Comparison of ENCODE assay signal across 1 cellular context in the genomic region with DNA sequence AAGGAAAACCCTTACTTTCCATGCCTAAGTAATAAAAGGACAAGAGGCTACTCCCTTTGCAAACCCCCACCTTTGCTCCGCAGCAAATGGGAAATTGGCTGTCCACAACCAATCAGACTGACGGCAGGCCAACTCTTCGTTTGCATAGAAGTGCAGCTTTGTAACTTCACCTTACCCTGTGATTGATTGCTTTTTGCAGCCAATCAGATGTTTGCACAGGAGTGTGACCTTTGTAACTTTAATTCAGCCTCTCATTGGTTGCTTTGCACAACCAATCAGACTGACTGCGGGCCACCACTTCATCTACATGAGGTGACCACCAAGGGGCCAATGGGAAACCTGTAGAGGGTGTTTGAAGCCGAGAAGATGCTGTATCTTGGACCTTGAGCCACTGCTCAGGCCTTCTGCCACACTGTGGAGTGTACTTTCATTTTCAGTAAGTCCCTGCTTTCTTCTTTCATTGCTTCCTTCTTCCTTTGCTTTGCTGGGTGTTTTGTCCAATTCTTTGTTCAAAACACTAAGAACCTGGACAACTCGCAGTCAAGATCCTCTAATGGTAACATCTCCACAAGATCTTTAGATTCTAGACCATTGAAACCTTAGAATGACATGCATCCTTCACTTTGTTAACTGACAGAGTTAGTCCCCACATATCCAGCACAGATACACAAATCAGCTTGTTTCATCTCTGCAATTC.
TF ChIP-seq lines count a peak whose summit lies in the region.

No MANE protein-coding gene starts in this region.

TF ChIP-seq in HepG2, 621 proteins besides CTCF, POLR2A, EP300 and RAD21 (continued from another document and continues in another):
- TF ChIP-seq ZNF83 (CRISPR knock-in tag; IDR thresholded peaks at IDR 0.05; ENCODE audit: borderline replicate concordance) (no peak), KMT2B (CRISPR knock-in tag; IDR thresholded peaks at IDR 0.05) (peak; percentile 41; the same call in 1 of the 2 replicates), MTERF4 (CRISPR knock-in tag; IDR thresholded peaks at IDR 0.05) (no peak), ELF3 (CRISPR knock-in tag; IDR thresholded peaks at IDR 0.05) (peak; percentile 65), EEA1 (CRISPR knock-in tag; IDR thresholded peaks at IDR 0.05; ENCODE audit: borderline replicate concordance) (no peak), ZSCAN29 (CRISPR knock-in tag; conservative IDR thresholded peaks at IDR 0.05) (no peak), ZNF282 (IDR thresholded peaks at IDR 0.05; ENCODE audit: partially characterized antibody) (no peak), TFE3 (CRISPR knock-in tag; IDR thresholded peaks at IDR 0.05) (no peak), RFX5 (IDR thresholded peaks at IDR 0.05; ENCODE audit: low read depth, low read length) (peak; percentile 47; the same call in 1 of the 2 replicates), CCAR2 (optimal IDR thresholded peaks at IDR 0.05; ENCODE audit: low read depth, low read length) (no peak), MXI1 (IDR thresholded peaks at IDR 0.05; ENCODE audit: borderline replicate concordance, low read depth, low read length) (peak; percentile 47; the same call in 1 of the 3 replicates), ZNF331 (CRISPR knock-in tag; IDR thresholded peaks at IDR 0.05) (no peak), SALL1 (CRISPR knock-in tag; IDR thresholded peaks at IDR 0.05) (peak; percentile 83), NKX3-1 (CRISPR knock-in tag; IDR thresholded peaks at IDR 0.05) (0 out of 2 replicates have a peak, but pooled peaks have one; percentile 53), NFKBIZ (CRISPR knock-in tag; IDR thresholded peaks at IDR 0.05) (no peak), SRF (IDR thresholded peaks at IDR 0.05; ENCODE audit: low read depth, low read length) (no peak), ZNF556 (CRISPR knock-in tag; IDR thresholded peaks at IDR 0.05; ENCODE audit: borderline replicate concordance) (peak; percentile 49; the same call in 1 of the 2 replicates), RARA (CRISPR knock-in tag; IDR thresholded peaks at IDR 0.05) (no peak; the same call in none of the 2 replicates), GLI4 (CRISPR knock-in tag; IDR thresholded peaks at IDR 0.05; ENCODE audit: borderline replicate concordance) (no peak; the same call in 1 of the 2 replicates), ELF1 (CRISPR knock-in tag; IDR thresholded peaks at IDR 0.05) (0 out of 2 replicates have a peak, but pooled peaks have one; percentile 34), ZNF75D (CRISPR knock-in tag; IDR thresholded peaks at IDR 0.05; ENCODE audit: borderline replicate concordance) (no peak), MAFK (conservative IDR thresholded peaks at IDR 0.05 in 1 of 2, IDR thresholded peaks at IDR 0.05 in 1 of 2; ENCODE audit: low read length in 2 of 2) (no peak), MEIS2 (CRISPR knock-in tag; IDR thresholded peaks at IDR 0.05) (peak; percentile 87), KDM6A (CRISPR knock-in tag; IDR thresholded peaks at IDR 0.05; ENCODE audit: low read depth) (peak; percentile 54; the same call in 1 of the 2 replicates), NFYB (CRISPR knock-in tag; IDR thresholded peaks at IDR 0.05) (peak; percentile 89), PHF21A (CRISPR knock-in tag; IDR thresholded peaks at IDR 0.05) (peak; percentile 67; the same call in 1 of the 2 replicates), EHMT2 (IDR thresholded peaks at IDR 0.05; ENCODE audit: borderline replicate concordance, low read depth, low read length) (peak; percentile 75; the same call in 1 of the 2 replicates), POGZ (CRISPR knock-in tag; IDR thresholded peaks at IDR 0.05) (peak; percentile 95), ZBTB42 (CRISPR knock-in tag; IDR thresholded peaks at IDR 0.05) (no peak), ZNF263 (CRISPR knock-in tag; IDR thresholded peaks at IDR 0.05) (no peak), IRF9 (CRISPR knock-in tag; IDR thresholded peaks at IDR 0.05; ENCODE audit: borderline replicate concordance) (no peak), NFE2L1 (CRISPR knock-in tag; IDR thresholded peaks at IDR 0.05; ENCODE audit: borderline replicate concordance) (no peak), MTA1 (CRISPR knock-in tag; IDR thresholded peaks at IDR 0.05; ENCODE audit: borderline replicate concordance) (no peak), RBM39 (IDR thresholded peaks at IDR 0.05; ENCODE audit: low read depth, low read length, poor library complexity, severe bottlenecking) (no peak), ZFP90 (CRISPR knock-in tag; IDR thresholded peaks at IDR 0.05; ENCODE audit: borderline replicate concordance) (no peak), PCBP1 (IDR thresholded peaks at IDR 0.05; ENCODE audit: borderline replicate concordance, low read depth, low read length) (no peak), GABPB1 (CRISPR knock-in tag; IDR thresholded peaks at IDR 0.05) (no peak), ZFP82 (CRISPR knock-in tag; IDR thresholded peaks at IDR 0.05; ENCODE audit: borderline replicate concordance) (no peak), ZNF30 (CRISPR knock-in tag; IDR thresholded peaks at IDR 0.05) (no peak), ESRRA (CRISPR knock-in tag; IDR thresholded peaks at IDR 0.05; ENCODE audit: low read depth) (no peak), SAFB2 (CRISPR knock-in tag; IDR thresholded peaks at IDR 0.05; ENCODE audit: borderline replicate concordance, low read depth) (no peak), SAP130 (CRISPR knock-in tag; IDR thresholded peaks at IDR 0.05; ENCODE audit: low read depth) (peak; percentile 89), ZNF746 (CRISPR knock-in tag; IDR thresholded peaks at IDR 0.05) (no peak), HOXA5 (CRISPR knock-in tag; IDR thresholded peaks at IDR 0.05) (peak; percentile 100), ZNF20 (CRISPR knock-in tag; IDR thresholded peaks at IDR 0.05) (peak; percentile 100), RCOR2 (CRISPR knock-in tag; IDR thresholded peaks at IDR 0.05) (0 out of 2 replicates have a peak, but pooled peaks have one; percentile 32), SATB2 (CRISPR knock-in tag; IDR thresholded peaks at IDR 0.05) (no peak), ARID2 (CRISPR knock-in tag; IDR thresholded peaks at IDR 0.05; ENCODE audit: borderline replicate concordance) (peak; percentile 7; the same call in 1 of the 2 replicates), MYNN (CRISPR knock-in tag; IDR thresholded peaks at IDR 0.05; ENCODE audit: low read depth) (no peak), THAP7 (CRISPR knock-in tag; IDR thresholded peaks at IDR 0.05) (no peak), RBFOX2 (IDR thresholded peaks at IDR 0.05; ENCODE audit: low read depth, low read length) (peak; percentile 55; the same call in 1 of the 2 replicates), YY1 (IDR thresholded peaks at IDR 0.05; ENCODE audit: insufficient read depth, insufficient replicate concordance, low read depth, low read length) (no peak), FIP1L1 (IDR thresholded peaks at IDR 0.05; ENCODE audit: borderline replicate concordance, insufficient read depth, low read depth, low read length) (no peak), ZIK1 (CRISPR knock-in tag; IDR thresholded peaks at IDR 0.05; ENCODE audit: borderline replicate concordance, low read depth) (no peak), ZNF430 (CRISPR knock-in tag; IDR thresholded peaks at IDR 0.05) (no peak), SYNCRIP (IDR thresholded peaks at IDR 0.05; ENCODE audit: insufficient read depth, low read depth, low read length) (no peak), ZBTB1 (CRISPR knock-in tag; IDR thresholded peaks at IDR 0.05; ENCODE audit: borderline replicate concordance) (no peak), ZNF704 (CRISPR knock-in tag; IDR thresholded peaks at IDR 0.05; ENCODE audit: borderline replicate concordance) (no peak), HCFC1 (IDR thresholded peaks at IDR 0.05; ENCODE audit: low read depth, low read length) (no peak), SMC3 (IDR thresholded peaks at IDR 0.05; ENCODE audit: low read length) (peak; percentile 11; the same call in 1 of the 2 replicates), ZNF678 (CRISPR knock-in tag; IDR thresholded peaks at IDR 0.05) (no peak), HNRNPUL1 (IDR thresholded peaks at IDR 0.05; ENCODE audit: low read depth, low read length) (no peak), MED13 (CRISPR knock-in tag; IDR thresholded peaks at IDR 0.05) (no peak), ZNF768 (CRISPR knock-in tag; IDR thresholded peaks at IDR 0.05) (no peak), CHD4 (IDR thresholded peaks at IDR 0.05; ENCODE audit: borderline replicate concordance, low read length) (no peak), MYC (CRISPR knock-in tag; IDR thresholded peaks at IDR 0.05; ENCODE audit: borderline replicate concordance) (peak; percentile 41; the same call in 1 of the 2 replicates), TEAD2 (CRISPR knock-in tag; IDR thresholded peaks at IDR 0.05) (no peak), CREB1 (IDR thresholded peaks at IDR 0.05) (peak; percentile 68), CREB1 (CRISPR knock-in tag; IDR thresholded peaks at IDR 0.05) (peak; percentile 89), CBX5 (CRISPR knock-in tag; IDR thresholded peaks at IDR 0.05; ENCODE audit: borderline replicate concordance) (peak; percentile 7; the same call in 1 of the 2 replicates)
- TF ChIP-seq, protein P1, sequence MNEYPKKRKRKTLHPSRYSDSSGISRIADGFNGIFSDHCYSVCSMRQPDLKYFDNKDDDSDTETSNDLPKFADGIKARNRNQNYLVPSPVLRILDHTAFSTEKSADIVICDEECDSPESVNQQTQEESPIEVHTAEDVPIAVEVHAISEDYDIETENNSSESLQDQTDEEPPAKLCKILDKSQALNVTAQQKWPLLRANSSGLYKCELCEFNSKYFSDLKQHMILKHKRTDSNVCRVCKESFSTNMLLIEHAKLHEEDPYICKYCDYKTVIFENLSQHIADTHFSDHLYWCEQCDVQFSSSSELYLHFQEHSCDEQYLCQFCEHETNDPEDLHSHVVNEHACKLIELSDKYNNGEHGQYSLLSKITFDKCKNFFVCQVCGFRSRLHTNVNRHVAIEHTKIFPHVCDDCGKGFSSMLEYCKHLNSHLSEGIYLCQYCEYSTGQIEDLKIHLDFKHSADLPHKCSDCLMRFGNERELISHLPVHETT (CRISPR knock-in tag; conservative IDR thresholded peaks at IDR 0.05): no peak
- TF ChIP-seq, protein P2, sequence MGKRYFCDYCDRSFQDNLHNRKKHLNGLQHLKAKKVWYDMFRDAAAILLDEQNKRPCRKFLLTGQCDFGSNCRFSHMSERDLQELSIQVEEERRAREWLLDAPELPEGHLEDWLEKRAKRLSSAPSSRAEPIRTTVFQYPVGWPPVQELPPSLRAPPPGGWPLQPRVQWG (CRISPR knock-in tag; IDR thresholded peaks at IDR 0.05; ENCODE audit: borderline replicate concordance, low read depth): no peak
- TF ChIP-seq, protein P3, sequence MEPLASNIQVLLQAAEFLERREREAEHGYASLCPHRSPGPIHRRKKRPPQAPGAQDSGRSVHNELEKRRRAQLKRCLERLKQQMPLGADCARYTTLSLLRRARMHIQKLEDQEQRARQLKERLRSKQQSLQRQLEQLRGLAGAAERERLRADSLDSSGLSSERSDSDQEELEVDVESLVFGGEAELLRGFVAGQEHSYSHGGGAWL (CRISPR knock-in tag; IDR thresholded peaks at IDR 0.05): no peak
